In the genomic region with DNA sequence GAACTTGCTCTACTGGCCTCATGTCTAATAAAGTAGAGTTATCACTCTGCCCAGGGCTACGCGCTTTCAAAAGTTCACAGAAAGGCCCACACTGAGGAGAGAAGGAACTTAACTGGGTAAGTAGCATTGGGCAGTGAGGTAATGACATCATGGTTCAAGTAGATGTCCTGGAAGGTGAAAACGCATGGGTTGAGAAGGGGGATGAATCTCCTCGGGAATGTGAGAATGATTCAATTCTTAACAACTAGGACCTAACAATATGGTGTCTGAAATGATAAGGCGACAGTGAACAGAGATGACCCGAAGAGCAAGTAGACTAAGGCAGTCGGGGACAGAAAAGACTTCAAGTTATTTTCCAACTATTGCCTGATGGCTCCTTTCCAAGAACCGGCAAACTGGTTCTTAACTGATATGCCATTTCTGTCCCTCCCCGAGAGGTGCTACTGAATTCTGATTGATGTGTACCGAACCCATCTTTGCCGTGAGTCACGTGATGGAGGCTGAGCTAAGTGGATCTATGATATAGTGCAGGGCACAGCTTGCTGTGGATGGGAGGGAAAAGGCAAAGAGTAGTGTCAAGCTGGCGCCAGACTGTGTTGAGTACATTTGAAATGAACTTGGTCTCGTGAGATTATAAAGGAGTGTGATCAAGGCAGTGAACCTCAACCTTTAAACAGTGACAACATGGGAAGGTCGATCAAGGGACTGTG, we compare ENCODE assay signal across 19 cellular contexts. TPM values are rescaled to one million over a fixed set of nuclear protein-coding genes. Genes with fewer than 3 reads are reported as not detected.
"Had no signal": no experiment of that assay in that cellular context is flagged by ENCODE, and none has a peak within 500 bp of the region (broad histone marks: within the 10 kb centered on the region; RNA-seq: fewer than 3 reads in every experiment).

No MANE protein-coding gene starts in this region.

- H3K4me2 ChIP-seq: hepatocyte had no signal

- DNase-seq: cerebellar nuclear complex; dermis blood vessel endothelial cell; foreskin melanocyte; mesendoderm; naive thymus-derived CD4-positive, alpha-beta T cell; posterior cingulate gyrus; small intestine; stimulated activated CD4-positive, alpha-beta T cell treated with anti-CD3 and anti-CD28 coated beads, Interleukin-12 subunit alpha, Interleukin-12 subunit beta, amount 100 ng/mL, for 4 hours; stimulated activated naive CD4-positive, alpha-beta T cell; stomach; substantia nigra; upper lobe of left lung had no signal

- H3K36me3 Mint-ChIP-seq: naive thymus-derived CD4-positive, alpha-beta T cell had no signal

- ATAC-seq: naive thymus-derived CD4-positive, alpha-beta T cell had no signal

- H3K27ac Mint-ChIP-seq: naive thymus-derived CD4-positive, alpha-beta T cell had no signal

- H3K4me3 Mint-ChIP-seq: naive thymus-derived CD4-positive, alpha-beta T cell had no signal

- H3K27me3 ChIP-seq: hepatocyte, right atrium auricular region, upper lobe of left lung had no signal

- H3K36me3 ChIP-seq: neutrophil, right atrium auricular region, stomach, upper lobe of left lung had no signal

- H3K4me1 ChIP-seq: right atrium auricular region had no signal

- H2AFZ ChIP-seq: hepatocyte had no signal

- H3K9me3 ChIP-seq: neutrophil, right atrium auricular region, stomach, upper lobe of left lung had no signal

- H3K4me1 Mint-ChIP-seq: naive thymus-derived CD4-positive, alpha-beta T cell had no signal

- H3K4me3 ChIP-seq: hepatocyte, right atrium auricular region, stomach, upper lobe of left lung had no signal

- H3K27ac ChIP-seq: hepatocyte, neutrophil, right atrium auricular region, stomach, upper lobe of left lung had no signal

- H3K9me3 Mint-ChIP-seq: naive thymus-derived CD4-positive, alpha-beta T cell had no signal

RNA-seq across cellular contexts. Expression of a gene that starts 44.1 kb away (rescaled TPM):
- total RNA-seq: dermis blood vessel endothelial cell, endothelial cell of umbilical vein, hepatocyte, liver, mononuclear cell, pulmonary artery endothelial cell, right atrium auricular region had no signal
- polyA plus RNA-seq: hepatocyte, liver had no signal
